Comparison of ENCODE assay signal across 25 cellular contexts in the genomic region with DNA sequence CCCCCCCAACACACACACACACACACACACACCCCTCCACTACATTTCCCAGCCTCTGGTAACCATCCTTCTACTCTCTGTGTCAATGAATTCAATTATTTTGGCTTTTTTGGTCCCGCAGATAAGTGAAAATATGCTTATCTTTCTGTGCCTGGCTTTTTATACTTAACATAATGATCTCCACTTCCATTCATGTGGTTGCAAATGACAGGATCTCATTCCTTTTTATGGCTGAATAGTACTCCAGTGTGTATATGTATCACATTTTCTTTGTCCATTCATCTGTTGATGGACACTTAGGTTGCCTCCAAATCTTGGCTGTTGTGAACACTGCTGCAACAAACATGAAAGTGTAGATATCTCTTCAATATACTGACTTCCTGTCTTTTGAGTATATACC.
"Had no signal": no experiment of that assay in that cellular context is flagged by ENCODE, and none has a peak within 500 bp of the region (broad histone marks: within the 10 kb centered on the region; RNA-seq: fewer than 3 reads in every experiment).

No MANE protein-coding gene starts in this region.

- H3K27ac ChIP-seq: colonic mucosa, epithelial cell of prostate, esophagus squamous epithelium, gastroesophageal sphincter, heart right ventricle, left lung, lower lobe of right lung had no signal

- H3K4me3 Mint-ChIP-seq: dendritic cell treated with granulocyte-macrophage colony-stimulating factor and Interleukin-4, amounts not matched to agents 40 ng/mL and 50 ng/mL, for 4 days; effector memory CD8-positive, alpha-beta T cell; endodermal cell; mesothelial cell of epicardium; naive B cell had no signal

- H3K36me3 ChIP-seq: colonic mucosa, gastroesophageal sphincter, left lung, lower lobe of right lung had no signal

- H3K9me3 Mint-ChIP-seq: dendritic cell treated with granulocyte-macrophage colony-stimulating factor and Interleukin-4, amounts not matched to agents 40 ng/mL and 50 ng/mL, for 4 days; effector memory CD8-positive, alpha-beta T cell; endodermal cell had no signal

- DNase-seq: colonic mucosa; cortex of kidney; effector CD8-positive, alpha-beta T cell; effector memory CD8-positive, alpha-beta T cell; endodermal cell; erythroblast; esophagus squamous epithelium; foreskin fibroblast; foreskin melanocyte; glutamatergic neuron; head of caudate nucleus; heart right ventricle; hippocampal formation; left cardiac atrium; left lung; left ventricle myocardium superior; lower lobe of right lung; mesenchymal stem cell; mucosa of descending colon; naive B cell had no signal

- H3K27me3 Mint-ChIP-seq: dendritic cell treated with granulocyte-macrophage colony-stimulating factor and Interleukin-4, amounts not matched to agents 40 ng/mL and 50 ng/mL, for 4 days; effector memory CD8-positive, alpha-beta T cell; naive B cell had no signal

- ATAC-seq: effector memory CD8-positive, alpha-beta T cell; esophagus mucosa; gastroesophageal sphincter; heart right ventricle; left cardiac atrium; left lung; left ventricle myocardium superior; lower lobe of right lung; mucosa of descending colon had no signal

- H3K27me3 ChIP-seq: colonic mucosa, esophagus squamous epithelium, gastroesophageal sphincter, heart right ventricle, left lung had no signal

- H3K9me3 ChIP-seq: colonic mucosa, esophagus squamous epithelium, left lung, lower lobe of right lung, mucosa of descending colon had no signal

- H3K4me3 ChIP-seq: colonic mucosa, esophagus squamous epithelium, gastroesophageal sphincter, heart right ventricle, left lung, lower lobe of right lung, mucosa of descending colon had no signal

- H3K27ac Mint-ChIP-seq: dendritic cell treated with granulocyte-macrophage colony-stimulating factor and Interleukin-4, amounts not matched to agents 40 ng/mL and 50 ng/mL, for 4 days; effector memory CD8-positive, alpha-beta T cell; endodermal cell; mesothelial cell of epicardium had no signal
